In genomic region chr5:73215525-73215890, GRCh38 we compare ENCODE assay signal across 11 cellular contexts. TPM values are rescaled to one million over a fixed set of nuclear protein-coding genes. Genes with fewer than 3 reads are reported as not detected.
DNase-seq lines count a peak whose midpoint lies in the region; ATAC-seq and TF ChIP-seq lines count a peak whose summit lies in the region.
"Had no signal": no experiment of that assay in that cellular context is flagged by ENCODE, and none has a peak within 500 bp of the region (broad histone marks: within the 10 kb centered on the region; RNA-seq: fewer than 3 reads in every experiment).

No MANE protein-coding gene starts in this region.

- H3K27ac ChIP-seq in MM.1S (ENCODE audit: low read length): no peak overlapping the region
- H3K27ac ChIP-seq: thyroid gland had no signal

- peaks cover 0 to 7% (median 0%) of the 10 kb centered on the region in 3 donors for H3K36me3 Mint-ChIP-seq in naive thymus-derived CD8-positive, alpha-beta T cell

- CTCF ChIA-PET in AG04449 (lab: Yijun Ruan, JAX): interaction anchor here (0.7 to 6.9 kb wide), 93 partner anchors 9 to 326 kb away, joined by 3 to 193 read pairs (median 7); partner anchors contain the start of genes BTF3, FCHO2, FOXD1 and TMEM171

- H3K27me3 Mint-ChIP-seq in naive thymus-derived CD8-positive, alpha-beta T cell: peaks cover 57 to 88% (median 69%) of the 10 kb centered on the region in 5 donors

- H3K4me3 ChIP-seq in AG04449 (ENCODE audit: low read depth, low read length) (peak overlapping the region; percentile 59), MM.1S (ENCODE audit: low read length) (peak overlapping the region; percentile 46; the same call in 1 of the 2 replicates)

- H3K27me3 ChIP-seq in MM.1S (replicated peaks; ENCODE audit: insufficient read depth, low read length): peaks cover 7% of the 10 kb centered on the region

- no peaks in the 10 kb centered on the region for H4K20me1 ChIP-seq in MM.1S (ENCODE audit: insufficient read depth, low read length)

- no peaks in the 10 kb centered on the region for H3K4me1 ChIP-seq in MM.1S (ENCODE audit: low read length)

- DNase-seq in AG04449 (ENCODE audit: low read depth, low spot score) (no peak), MM.1S (no peak), hippocampal formation (lab: John Stamatoyannopoulos, UW) (no peak)
- DNase-seq in naive thymus-derived CD8-positive, alpha-beta T cell: no peak

- no peaks in the 10 kb centered on the region for H3K36me3 ChIP-seq in MM.1S (replicated peaks; ENCODE audit: insufficient read depth, low read length)
- H3K36me3 ChIP-seq: thyroid gland had no signal

- no peak overlapping the region for H3K27ac Mint-ChIP-seq in naive thymus-derived CD8-positive, alpha-beta T cell

- H3K9me3 Mint-ChIP-seq in naive thymus-derived CD8-positive, alpha-beta T cell: peaks cover 0 to 21% (median 3%) of the 10 kb centered on the region in 9 donors

- H3K9ac ChIP-seq in MM.1S (ENCODE audit: low read length): no peak overlapping the region

- peaks cover 3 to 9% (median 8%) of the 10 kb centered on the region in 4 donors for H3K4me1 Mint-ChIP-seq in naive thymus-derived CD8-positive, alpha-beta T cell

- peak overlapping the region; percentile 56; the same call in 1 of the 2 replicates for H3K4me2 ChIP-seq in MM.1S (ENCODE audit: low read depth, low read length)

- no peaks in the 10 kb centered on the region for H3F3A ChIP-seq in MM.1S (ENCODE audit: insufficient read depth, low read length)

- no peaks in the 10 kb centered on the region for H3K79me2 ChIP-seq in MM.1S (ENCODE audit: low read length)

- peak overlapping the region; percentile 40 to 83 (median 60) for H3K4me3 Mint-ChIP-seq in naive thymus-derived CD8-positive, alpha-beta T cell

- TF ChIP-seq CTCF in AG04449 (IDR thresholded peaks at IDR 0.05; ENCODE audit: insufficient read depth, low read length, missing control alignments) (no peak), MM.1S (IDR thresholded peaks at IDR 0.05; ENCODE audit: low read length) (no peak)

- peak overlapping the region; percentile 40; the same call in 1 of the 2 replicates for H2AFZ ChIP-seq in MM.1S (ENCODE audit: low read length)

- H3K9me3 ChIP-seq in MM.1S (replicated peaks; ENCODE audit: insufficient read depth, low read length): no peaks in the 10 kb centered on the region
- H3K9me3 ChIP-seq: thyroid gland had no signal

- ATAC-seq in esophagus mucosa (peak; percentile 12), HG02763 (IDR thresholded peaks at IDR 0.05; ENCODE audit: unreplicated experiment) (no peak), HG03139 (IDR thresholded peaks at IDR 0.05; ENCODE audit: unreplicated experiment) (no peak), HG02885 (IDR thresholded peaks at IDR 0.05; ENCODE audit: poor library complexity, unreplicated experiment) (no peak)
- peak in 1 of 2 donors; percentile 41 for ATAC-seq in naive thymus-derived CD8-positive, alpha-beta T cell

- H3K9me2 ChIP-seq in MM.1S (replicated peaks; ENCODE audit: insufficient read depth, low read length): no peaks in the 10 kb centered on the region

- POLR2A ChIA-PET in AG04449 (lab: Yijun Ruan, JAX): interaction anchor here (1.3 to 2.2 kb wide), 3 partner anchors 14 to 233 kb away, joined by 5 to 13 read pairs (median 12); partner anchors contain the start of gene FOXD1
- POLR2A ChIA-PET in naive thymus-derived CD8-positive, alpha-beta T cell (lab: Charles Lee): no interaction called here

RNA-seq across cellular contexts. Expression of gene TMEM174, which starts 42.5 kb away (rescaled TPM):
- not detected for total RNA-seq in esophagus mucosa
- total RNA-seq in naive thymus-derived CD8-positive, alpha-beta T cell: not detected
- polyA plus RNA-seq in naive thymus-derived CD8-positive, alpha-beta T cell: not detected
- total RNA-seq: Daoy, mucosa of gallbladder had no signal
